ENCODE assay signal across 32 cellular contexts in genomic region chr4:18419780-18420179, GRCh38.
DNase-seq lines count a peak whose midpoint lies in the region; ATAC-seq lines count a peak whose summit lies in the region.
"Had no signal": no experiment of that assay in that cellular context is flagged by ENCODE, and none has a peak within 500 bp of the region (broad histone marks: within the 10 kb centered on the region; RNA-seq: fewer than 3 reads in every experiment).

No MANE protein-coding gene starts in this region.

- no peak for DNase-seq in occipital lobe (lab: John Stamatoyannopoulos, UW)
- DNase-seq in GDM1 (lab: John Stamatoyannopoulos, UW): no peak
- DNase-seq in CD1c-positive myeloid dendritic cell (ENCODE audit: extremely low spot score): no peak
- DNase-seq: activated CD4-positive, alpha-beta T cell treated with anti-CD3 and anti-CD28 coated beads, Interleukin-2, amount 50 U/mL, for 4 hours; activated T-cell treated with anti-CD3 and anti-CD28 coated beads, Interleukin-2, amount 50 U/mL, for 72 hours; adrenal gland; AML-193; CD8-positive, alpha-beta T cell; central memory CD4-positive, alpha-beta T cell; effector memory CD8-positive, alpha-beta T cell; erythroblast; immature natural killer cell; KBM-7; left cardiac atrium; MG63; naive thymus-derived CD8-positive, alpha-beta T cell; NCI-H1105; NCI-H2029; NCI-H524 treated with DMSO at 0.1 percent for 48 hours; sigmoid colon; SK-N-SH; stimulated activated CD4-positive, alpha-beta T cell treated with anti-CD3 and anti-CD28 coated beads, Interleukin-12 subunit alpha, Interleukin-12 subunit beta, amount 100 ng/mL, for 4 hours; stimulated activated CD4-positive, alpha-beta T cell treated with anti-CD3 and anti-CD28 coated beads, Interleukin-4, amount 100 ng/mL, for 1 hour; stomach; T-helper 17 cell had no signal

- ATAC-seq in GM18520 (IDR thresholded peaks at IDR 0.05; ENCODE audit: unreplicated experiment) (peak; percentile 91), GM19438 (IDR thresholded peaks at IDR 0.05; ENCODE audit: low read depth, unreplicated experiment) (peak; percentile 72), HG02678 (IDR thresholded peaks at IDR 0.05; ENCODE audit: unreplicated experiment) (peak; percentile 45), HG03521 (IDR thresholded peaks at IDR 0.05; ENCODE audit: unreplicated experiment) (peak; percentile 56), GM21526 (IDR thresholded peaks at IDR 0.05; ENCODE audit: low FRiP score, unreplicated experiment) (no peak)
- ATAC-seq: activated CD4-positive, CD25-positive, alpha-beta regulatory T cell treated with anti-CD3 and anti-CD28 coated beads, Interleukin-2, amount 50 U/mL, for 24 hours; activated T-cell treated with anti-CD3 and anti-CD28 coated beads, Interleukin-2, amount 50 U/mL, for 72 hours; CD8-positive, alpha-beta T cell; effector memory CD8-positive, alpha-beta T cell; left cardiac atrium; naive thymus-derived CD8-positive, alpha-beta T cell; Right ventricle myocardium inferior; T-helper 17 cell had no signal
